ENCODE assay signal across 11 cellular contexts in genomic region chr16:84753412-84754325, GRCh38. TPM values are rescaled to one million over a fixed set of nuclear protein-coding genes. Genes with fewer than 3 reads are reported as not detected.
DNase-seq lines count a peak whose midpoint lies in the region; ATAC-seq and TF ChIP-seq lines count a peak whose summit lies in the region.
"Had no signal": no experiment of that assay in that cellular context is flagged by ENCODE, and none has a peak within 500 bp of the region (broad histone marks: within the 10 kb centered on the region; RNA-seq: fewer than 3 reads in every experiment).

No MANE protein-coding gene starts in this region.

- H3K27ac ChIP-seq in GM23338 (ENCODE audit: low read depth): 0 out of 2 replicates have a peak overlapping the region, but pooled peaks have one; percentile 40
- H3K27ac ChIP-seq in naive thymus-derived CD4-positive, alpha-beta T cell (ENCODE audit: low read depth, low read length): no peak overlapping the region
- H3K27ac ChIP-seq: ascending aorta, upper lobe of right lung had no signal

- peaks cover 13 to 16% of the 10 kb centered on the region in 2 donors for H3K36me3 Mint-ChIP-seq in CD14-positive monocyte
- H3K36me3 Mint-ChIP-seq in GM23338 (ENCODE audit: low read depth): peaks cover 3% of the 10 kb centered on the region; the same call in 1 of the 3 replicates
- H3K36me3 Mint-ChIP-seq in activated naive CD8-positive, alpha-beta T cell: peaks cover 3% of the 10 kb centered on the region
- H3K36me3 Mint-ChIP-seq in naive thymus-derived CD4-positive, alpha-beta T cell: peaks cover 0 to 7% (median 3%) of the 10 kb centered on the region in 5 donors

- DNase-seq in CD14-positive monocyte (ENCODE audit: low spot score): no peak
- no peak for DNase-seq in GM23338 (ENCODE audit: low spot score)
- DNase-seq in naive thymus-derived CD4-positive, alpha-beta T cell: no peak
- no peak for DNase-seq in pons (ENCODE audit: low spot score)
- no peak for DNase-seq in ACHN
- no peak for DNase-seq in DMS79 (lab: John Stamatoyannopoulos, UW)
- DNase-seq: right cardiac atrium, upper lobe of right lung had no signal

- H3K27ac Mint-ChIP-seq in CD14-positive monocyte (peak overlapping the region; percentile 54 to 97 (median 88)), GM23338 (peak overlapping the region; percentile 20; the same call in 1 of the 2 replicates)
- H3K27ac Mint-ChIP-seq in activated naive CD8-positive, alpha-beta T cell: peak overlapping the region; percentile 16
- peak overlapping the region in 7 of 9 donors; percentile 69 to 92 (median 85) for H3K27ac Mint-ChIP-seq in naive thymus-derived CD4-positive, alpha-beta T cell

- H3K9me3 ChIP-seq in naive thymus-derived CD4-positive, alpha-beta T cell (ENCODE audit: control insufficient read depth in 2 of 3, low read length in 3 of 3): no peaks in the 10 kb centered on the region
- H3K9me3 ChIP-seq: ascending aorta, upper lobe of right lung had no signal

- no peaks in the 10 kb centered on the region for H3K9me2 ChIP-seq in GM23338 (ENCODE audit: insufficient read depth)

- POLR2A ChIA-PET in naive thymus-derived CD4-positive, alpha-beta T cell (lab: Charles Lee): interaction anchor here (1.1 to 1.6 kb wide), 4 partner anchors 198 to 216 kb away, joined by 3 to 5 read pairs (median 3); no protein-coding TSS in a partner anchor

- intact Hi-C loops in CD14-positive monocyte (cut with micrococcal nuclease): loop anchor here in 1 of 2 donors (1.0 to 10.0 kb wide), 4 partner anchors 15 to 331 kb away; no protein-coding TSS in a partner anchor
- intact Hi-C loops in naive thymus-derived CD4-positive, alpha-beta T cell (cut with micrococcal nuclease): loop anchor here (1.0 to 2.0 kb wide), 7 partner anchors 32 to 333 kb away; partner anchors contain the start of gene CRISPLD2 (in 1 of the 2)

- H3K27me3 Mint-ChIP-seq in CD14-positive monocyte (ENCODE audit: low read depth in 3 of 3): no peaks in the 10 kb centered on the region
- peaks cover 2% of the 10 kb centered on the region for H3K27me3 Mint-ChIP-seq in GM23338 (ENCODE audit: insufficient read depth, low read depth, poor library complexity)
- no peaks in the 10 kb centered on the region for H3K27me3 Mint-ChIP-seq in activated naive CD8-positive, alpha-beta T cell
- no peaks in the 10 kb centered on the region for H3K27me3 Mint-ChIP-seq in naive thymus-derived CD4-positive, alpha-beta T cell

- in situ Hi-C loops in ACHN (cut with HindIII; ENCODE audit: low pct_ligation_motif_present, low pct_unique_long_range_greater_than_20kb, low sequenced_read_pairs): loop anchor here (25.0 kb wide), 1 partner anchor 209 kb away; no protein-coding TSS in a partner anchor

- H3K4me2 ChIP-seq in GM23338: no peak overlapping the region

- no peak overlapping the region for H2AFZ ChIP-seq in GM23338

- no peak overlapping the region for H3K4me3 Mint-ChIP-seq in CD14-positive monocyte
- no peak overlapping the region for H3K4me3 Mint-ChIP-seq in GM23338
- peak overlapping the region; percentile 44 for H3K4me3 Mint-ChIP-seq in activated naive CD8-positive, alpha-beta T cell
- peak overlapping the region in 3 of 10 donors; percentile 49 to 75 (median 69) for H3K4me3 Mint-ChIP-seq in naive thymus-derived CD4-positive, alpha-beta T cell

- H3K36me3 ChIP-seq in GM23338 (ENCODE audit: insufficient read depth): no peaks in the 10 kb centered on the region
- H3K36me3 ChIP-seq in naive thymus-derived CD4-positive, alpha-beta T cell (ENCODE audit: control insufficient read depth in 2 of 3, insufficient read depth in 3 of 3, low read length in 3 of 3): no peaks in the 10 kb centered on the region
- H3K36me3 ChIP-seq: ascending aorta had no signal

- peaks cover 17% of the 10 kb centered on the region for H3K4me1 ChIP-seq in GM23338 (ENCODE audit: insufficient read depth)
- peaks cover 17 to 31% of the 10 kb centered on the region in 2 donors for H3K4me1 ChIP-seq in naive thymus-derived CD4-positive, alpha-beta T cell (ENCODE audit: control insufficient read depth in 2 of 2, insufficient read depth in 2 of 2, low read length in 2 of 2)

- no peaks in the 10 kb centered on the region for H3K27me3 ChIP-seq in GM23338 (ENCODE audit: insufficient read depth)
- H3K27me3 ChIP-seq in naive thymus-derived CD4-positive, alpha-beta T cell (ENCODE audit: control insufficient read depth in 2 of 2, insufficient read depth in 2 of 2, low read length in 2 of 2): no peaks in the 10 kb centered on the region
- H3K27me3 ChIP-seq: ascending aorta, upper lobe of right lung had no signal

- ATAC-seq in GM23338 (peak; percentile 24), GM19035 (IDR thresholded peaks at IDR 0.05; ENCODE audit: unreplicated experiment) (no peak)
- ATAC-seq in naive thymus-derived CD4-positive, alpha-beta T cell: no peak

- no peaks in the 10 kb centered on the region for H3K9me3 Mint-ChIP-seq in CD14-positive monocyte
- no peaks in the 10 kb centered on the region for H3K9me3 Mint-ChIP-seq in GM23338
- no peaks in the 10 kb centered on the region for H3K9me3 Mint-ChIP-seq in activated naive CD8-positive, alpha-beta T cell (ENCODE audit: low read depth)
- peaks cover 0 to 2% (median 0%) of the 10 kb centered on the region in 11 donors for H3K9me3 Mint-ChIP-seq in naive thymus-derived CD4-positive, alpha-beta T cell

- peaks cover 98% of the 10 kb centered on the region for H3K79me2 ChIP-seq in GM23338 (replicated peaks; ENCODE audit: insufficient read depth)

- H3F3A ChIP-seq in GM23338 (replicated peaks; ENCODE audit: low read depth): peaks cover 6% of the 10 kb centered on the region; the same call in 1 of the 2 replicates

- TF ChIP-seq CTCF in CD14-positive monocyte (IDR thresholded peaks at IDR 0.05) (no peak), GM23338 (conservative IDR thresholded peaks at IDR 0.05; ENCODE audit: low read depth in 2 of 2) (no peak)

- peaks cover 69% of the 10 kb centered on the region for H4K20me1 ChIP-seq in GM23338 (replicated peaks; ENCODE audit: insufficient read depth)

- CTCF ChIA-PET in naive thymus-derived CD4-positive, alpha-beta T cell (lab: Charles Lee): interaction anchor here (0.6 to 5.6 kb wide), 22 partner anchors 9 to 412 kb away, joined by 3 to 138 read pairs (median 6); no protein-coding TSS in a partner anchor

- no peak overlapping the region for H3K4me3 ChIP-seq in GM23338
- H3K4me3 ChIP-seq in naive thymus-derived CD4-positive, alpha-beta T cell (ENCODE audit: low read length): no peak overlapping the region
- H3K4me3 ChIP-seq: ascending aorta, upper lobe of right lung had no signal

- H3K4me1 Mint-ChIP-seq in CD14-positive monocyte: peaks cover 66% of the 10 kb centered on the region
- H3K4me1 Mint-ChIP-seq in GM23338: peaks cover 33% of the 10 kb centered on the region
- H3K4me1 Mint-ChIP-seq in activated naive CD8-positive, alpha-beta T cell (ENCODE audit: low read depth): peaks cover 76% of the 10 kb centered on the region
- H3K4me1 Mint-ChIP-seq in naive thymus-derived CD4-positive, alpha-beta T cell: peaks cover 39 to 82% (median 72%) of the 10 kb centered on the region in 7 donors

TF ChIP-seq in GM23338, 12 proteins besides CTCF, POLR2A, EP300 and RAD21 (continues in another document):
- TF ChIP-seq ZNF114 (CRISPR knock-in tag; IDR thresholded peaks at IDR 0.05) (no peak), JUNB (IDR thresholded peaks at IDR 0.05; ENCODE audit: unreplicated experiment) (no peak), POLR2AphosphoS5 (IDR thresholded peaks at IDR 0.05; ENCODE audit: low read depth) (no peak), NANOG (IDR thresholded peaks at IDR 0.05; ENCODE audit: borderline replicate concordance) (no peak), REST (IDR thresholded peaks at IDR 0.05; ENCODE audit: unreplicated experiment) (no peak), EZH2 (IDR thresholded peaks at IDR 0.05; ENCODE audit: low read depth, unreplicated experiment) (no peak), ZNF331 (CRISPR knock-in tag; IDR thresholded peaks at IDR 0.05; ENCODE audit: low read depth) (no peak)

RNA-seq across cellular contexts. Expression of gene USP10, which starts 53.9 kb away (rescaled TPM):
- polyA plus RNA-seq in CD14-positive monocyte (100 to 1,000 TPM in 1 of 2 donors, 10 to 100 TPM in 1; 90.9 to 115 TPM), GM23338 (2016; fragmentation: Nextera tagmentation; extraction: Ambion mirVana) (186 and 194 TPM in 2 replicates)
- 144 and 158 TPM in 2 replicates for total RNA-seq in GM23338 (2014; rRNA removed; shearing (Covaris generic))
- total RNA-seq in naive thymus-derived CD4-positive, alpha-beta T cell: 100 to 1,000 TPM in 3 of 5 experiments, 10 to 100 TPM in 2; 88.4 to 113 (median 112) TPM
- polyA plus RNA-seq in naive thymus-derived CD4-positive, alpha-beta T cell: 100 to 1,000 TPM; 106 to 123 TPM

Comparison
In these comparisons a context has a peak if more than half of its experiments do, and no peak if none do; other contexts are left out.
1. H3K27ac Mint-ChIP-seq: peak in every context shown above with its lines; median percentile 88 in CD14-positive monocyte; 85 in naive thymus-derived CD4-positive, alpha-beta T cell; 20 in GM23338; 16 in activated naive CD8-positive, alpha-beta T cell.